10 cellular contexts compared by ENCODE assay signal in the genomic region with DNA sequence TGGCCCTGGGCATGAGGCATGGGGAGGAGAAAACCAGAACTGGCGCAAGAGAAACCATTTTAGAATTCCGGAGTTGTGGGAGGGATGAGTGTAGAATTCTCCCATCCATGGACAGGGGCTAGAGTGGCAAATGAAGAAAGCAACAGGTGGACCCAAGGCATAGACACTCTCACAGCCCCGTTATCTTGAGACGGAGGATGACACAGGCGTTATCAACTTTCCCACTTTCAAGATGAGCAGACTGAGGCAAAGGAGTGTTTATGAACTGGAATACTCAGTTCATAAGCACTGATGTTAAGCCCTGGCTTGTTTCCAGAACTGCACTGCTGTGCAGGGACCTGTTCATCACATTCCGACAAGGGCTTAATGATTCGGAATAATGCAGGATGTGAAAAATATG. TPM values are rescaled to one million over a fixed set of nuclear protein-coding genes. Genes with fewer than 3 reads are reported as not detected.
A peak's percentile ranks its signal among the peaks of the same experiment; 100 is the strongest.
DNase-seq lines count a peak whose midpoint lies in the region; ATAC-seq and TF ChIP-seq lines count a peak whose summit lies in the region.
"Had no signal": no experiment of that assay in that cellular context is flagged by ENCODE, and none has a peak within 500 bp of the region (broad histone marks: within the 10 kb centered on the region; RNA-seq: fewer than 3 reads in every experiment).

No MANE protein-coding gene starts in this region.

- H3K27ac ChIP-seq in Panc1 (ENCODE audit: low read length), result peak overlapping the region; percentile 93; the same call in 1 of the 2 replicates

- in situ Hi-C loops in Panc1 (cut with HindIII; ENCODE audit: low pct_unique_long_range_greater_than_20kb, low sequenced_read_pairs), result no loop called here

- POLR2A ChIA-PET in Panc1 (lab: Charles Lee), result no interaction called here

- H3K4me1 ChIP-seq in Panc1 (ENCODE audit: control insufficient read depth, insufficient read depth, low read length), result peaks cover 11% of the 10 kb centered on the region; the same call in 1 of the 2 replicates

- no peaks in the 10 kb centered on the region for H3K27me3 Mint-ChIP-seq in activated naive CD4-positive, alpha-beta T cell treated with anti-CD3 and anti-CD28 coated beads for 36 hours (ENCODE audit: low read depth)

- CTCF ChIA-PET in activated naive CD4-positive, alpha-beta T cell treated with anti-CD3 and anti-CD28 coated beads for 36 hours (lab: Charles Lee), result no interaction called here
- CTCF ChIA-PET in Panc1 (lab: Charles Lee), result no interaction called here

- peaks cover 27% of the 10 kb centered on the region for H3K4me1 Mint-ChIP-seq in activated naive CD4-positive, alpha-beta T cell treated with anti-CD3 and anti-CD28 coated beads for 36 hours (ENCODE audit: low read depth)
- peaks cover 51% of the 10 kb centered on the region for H3K4me1 Mint-ChIP-seq in stimulated activated effector memory CD8-positive, alpha-beta T cell treated with anti-CD3 and anti-CD28 coated beads, Interleukin-12 subunit alpha, Interleukin-12 subunit beta, amount 100 ng/mL, for 72 hours

- H3K4me3 ChIP-seq in Panc1 (ENCODE audit: low read depth in 2 of 2, low read length in 2 of 2), result no peak overlapping the region; a peak in 1 of 4 replicates

- intact Hi-C loops in activated naive CD4-positive, alpha-beta T cell treated with anti-CD3 and anti-CD28 coated beads for 36 hours (cut with micrococcal nuclease), result loop anchor here (10.0 kb wide), 2 partner anchors 1199 to 1231 kb away; partner anchors contain the start of genes POMP and RNF6
- intact Hi-C loops in Panc1 (cut with micrococcal nuclease; ENCODE audit: unreplicated experiment), result no loop called here

- no peaks in the 10 kb centered on the region for H3K9me3 ChIP-seq in Panc1 (ENCODE audit: control insufficient read depth, insufficient read depth, low read depth, low read length)

- no peaks in the 10 kb centered on the region for H3K9me3 Mint-ChIP-seq in activated naive CD4-positive, alpha-beta T cell treated with anti-CD3 and anti-CD28 coated beads for 36 hours
- H3K9me3 Mint-ChIP-seq in stimulated activated effector memory CD8-positive, alpha-beta T cell treated with anti-CD3 and anti-CD28 coated beads, Interleukin-12 subunit alpha, Interleukin-12 subunit beta, amount 100 ng/mL, for 72 hours, result no peaks in the 10 kb centered on the region

- no peak for TF ChIP-seq POLR2A in erythroblast (IDR thresholded peaks at IDR 0.05; ENCODE audit: low read length)

- H3K36me3 Mint-ChIP-seq in activated naive CD4-positive, alpha-beta T cell treated with anti-CD3 and anti-CD28 coated beads for 36 hours (ENCODE audit: low read depth), result peaks cover 30% of the 10 kb centered on the region
- peaks cover 45% of the 10 kb centered on the region for H3K36me3 Mint-ChIP-seq in stimulated activated effector memory CD8-positive, alpha-beta T cell treated with anti-CD3 and anti-CD28 coated beads, Interleukin-12 subunit alpha, Interleukin-12 subunit beta, amount 100 ng/mL, for 72 hours

- DNase-seq in activated naive CD4-positive, alpha-beta T cell treated with anti-CD3 and anti-CD28 coated beads for 36 hours, result peak; percentile 19
- no peak for DNase-seq in activated naive CD4-positive, alpha-beta T cell (lab: John Stamatoyannopoulos, UW)
- DNase-seq in Panc1 (ENCODE audit: low read depth, low spot score), result no peak
- peak; percentile 17 to 31 for DNase-seq in erythroblast (lab: John Stamatoyannopoulos, UW)
- no peak for DNase-seq in stimulated activated effector memory CD8-positive, alpha-beta T cell treated with anti-CD3 and anti-CD28 coated beads, Interleukin-12 subunit alpha, Interleukin-12 subunit beta, amount 100 ng/mL, for 72 hours (ENCODE audit: low spot score in 2 of 2)
- DNase-seq in NCI-H510A (lab: John Stamatoyannopoulos, UW), result no peak
- no peak for DNase-seq in NCI-H1105 (lab: John Stamatoyannopoulos, UW)
- DNase-seq: activated CD8-positive, alpha-beta memory T cell treated with anti-CD3 and anti-CD28 coated beads, Interleukin-2, amount 50 U/mL, for 4 hours; NCI-H187 had no signal

- peak overlapping the region; percentile 75 for H3K4me3 Mint-ChIP-seq in activated naive CD4-positive, alpha-beta T cell treated with anti-CD3 and anti-CD28 coated beads for 36 hours
- H3K4me3 Mint-ChIP-seq in stimulated activated effector memory CD8-positive, alpha-beta T cell treated with anti-CD3 and anti-CD28 coated beads, Interleukin-12 subunit alpha, Interleukin-12 subunit beta, amount 100 ng/mL, for 72 hours, result peak overlapping the region; percentile 85

- BruUV-seq in Panc1 (replicated peaks; lab: Mats Ljungman, UMichigan), result no TSS peak

- peaks cover 3% of the 10 kb centered on the region; the same call in 1 of the 2 replicates for H3K36me3 ChIP-seq in Panc1 (ENCODE audit: control insufficient read depth, insufficient read depth, low read length)

- ATAC-seq in Panc1 (no peak), GM21390 (IDR thresholded peaks at IDR 0.05; ENCODE audit: unreplicated experiment) (no peak)
- ATAC-seq in stimulated activated effector memory CD8-positive, alpha-beta T cell treated with anti-CD3 and anti-CD28 coated beads, Interleukin-12 subunit alpha, Interleukin-12 subunit beta, amount 100 ng/mL, for 72 hours, result no peak

- H3K27me3 ChIP-seq in Panc1 (ENCODE audit: control insufficient read depth, insufficient read depth, low read length), result no peaks in the 10 kb centered on the region

- H3K27ac Mint-ChIP-seq in activated naive CD4-positive, alpha-beta T cell treated with anti-CD3 and anti-CD28 coated beads for 36 hours, result no peak overlapping the region
- H3K27ac Mint-ChIP-seq in stimulated activated effector memory CD8-positive, alpha-beta T cell treated with anti-CD3 and anti-CD28 coated beads, Interleukin-12 subunit alpha, Interleukin-12 subunit beta, amount 100 ng/mL, for 72 hours, result peak overlapping the region; percentile 92

- no peak for TF ChIP-seq CTCF in Panc1 (IDR thresholded peaks at IDR 0.05)

RNA-seq across cellular contexts. Expression of gene GTF3A, which starts 1.1 kb away (rescaled TPM):
- total RNA-seq in activated naive CD4-positive, alpha-beta T cell treated with anti-CD3 and anti-CD28 coated beads for 36 hours, result 100 to 1,000 TPM; 303 to 314 TPM
- 111 TPM for total RNA-seq in Panc1 (2021; ENCODE audit: unreplicated experiment)
- polyA plus RNA-seq in Panc1 (2012; ENCODE audit: insufficient read length), result 81.5 TPM

RNA-seq across cellular contexts. Expression of gene MTIF3, which starts 27.0 kb away (rescaled TPM):
- total RNA-seq in activated naive CD4-positive, alpha-beta T cell treated with anti-CD3 and anti-CD28 coated beads for 36 hours, result 10 to 100 TPM; 34.0 to 42.1 TPM
- total RNA-seq in Panc1 (2021; ENCODE audit: unreplicated experiment), result 20.7 TPM
- polyA plus RNA-seq in Panc1 (2012; ENCODE audit: insufficient read length), result 16.4 TPM

Comparison
In these comparisons a context has a peak if more than half of its experiments do, and no peak if none do; other contexts are left out.
1. DNase-seq: peak in activated naive CD4-positive, alpha-beta T cell treated with anti-CD3 and anti-CD28 coated beads for 36 hours (single experiment) and erythroblast (2 of 2); none in activated naive CD4-positive, alpha-beta T cell (0 of 4), Panc1 (single experiment), stimulated activated effector memory CD8-positive, alpha-beta T cell treated with anti-CD3 and anti-CD28 coated beads, Interleukin-12 subunit alpha, Interleukin-12 subunit beta, amount 100 ng/mL, for 72 hours (0 of 2), NCI-H510A (single experiment) and NCI-H1105 (single experiment).